In genomic region chr5:171979606-171980005, GRCh38 we compare ENCODE assay signal across 27 cellular contexts.
"Had no signal": no experiment of that assay in that cellular context is flagged by ENCODE, and none has a peak within 500 bp of the region (broad histone marks: within the 10 kb centered on the region; RNA-seq: fewer than 3 reads in every experiment).

No MANE protein-coding gene starts in this region.

- H3K27ac ChIP-seq: gastroesophageal sphincter, pancreas, psoas muscle, suprapubic skin, tibial artery, upper lobe of right lung had no signal

- H3K27ac Mint-ChIP-seq: activated naive CD4-positive, alpha-beta T cell treated with anti-CD3 and anti-CD28 coated beads for 36 hours; activated naive CD8-positive, alpha-beta T cell treated with anti-CD3 and anti-CD28 coated beads, Interleukin-2, amount 10 ng/mL, durations not matched to agents 7 days and 5 days; mesothelial cell of epicardium; naive thymus-derived CD4-positive, alpha-beta T cell; T-helper 2 cell treated with Interferon-gamma antibody and Interleukin-4, amounts not matched to agents 5 μg/mL and 100 μg/mL, for 36 hours had no signal

- ATAC-seq: gastroesophageal sphincter; left colon; naive thymus-derived CD4-positive, alpha-beta T cell; pancreas; psoas muscle; upper lobe of right lung had no signal

- FAIRE-seq: colon, endometrium, keratinocyte had no signal

- H3K4me3 ChIP-seq: gastroesophageal sphincter, pancreas, psoas muscle, suprapubic skin, tibial artery, upper lobe of right lung had no signal

- DNase-seq: activated CD4-positive, alpha-beta T cell treated with anti-CD3 and anti-CD28 coated beads for 4 hours; activated CD4-positive, alpha-beta T cell treated with anti-CD3 and anti-CD28 coated beads, Interleukin-2, amount 50 U/mL, for 48 hours; activated CD8-positive, alpha-beta memory T cell treated with anti-CD3 and anti-CD28 coated beads for 24 hours; activated effector memory CD4-positive, alpha-beta T cell treated with Interleukin-2 at 50 U/mL for 16 hours; activated naive CD4-positive, alpha-beta T cell treated with anti-CD3 and anti-CD28 coated beads for 36 hours; activated naive CD8-positive, alpha-beta T cell treated with anti-CD3 and anti-CD28 coated beads, Interleukin-2, amount 10 ng/mL, durations not matched to agents 7 days and 5 days; amygdala; dermis blood vessel endothelial cell; effector CD4-positive, alpha-beta T cell; hippocampal formation; left colon; naive thymus-derived CD4-positive, alpha-beta T cell; pancreas; psoas muscle; stimulated activated CD4-positive, alpha-beta T cell treated with anti-CD3 and anti-CD28 coated beads, Interleukin-15, amount 100 ng/mL, for 24 hours; stimulated activated CD4-positive, alpha-beta T cell treated with anti-CD3 and anti-CD28 coated beads, Interleukin-2, amount 100 ng/mL, for 24 hours; stimulated activated naive CD4-positive, alpha-beta T cell; T-helper 1 cell; tibial artery; upper lobe of right lung had no signal

- H3K9me3 ChIP-seq: pancreas had no signal

- H3K4me3 Mint-ChIP-seq: activated naive CD4-positive, alpha-beta T cell treated with anti-CD3 and anti-CD28 coated beads for 36 hours; activated naive CD8-positive, alpha-beta T cell treated with anti-CD3 and anti-CD28 coated beads, Interleukin-2, amount 10 ng/mL, durations not matched to agents 7 days and 5 days; mesothelial cell of epicardium; naive thymus-derived CD4-positive, alpha-beta T cell; T-helper 2 cell treated with Interferon-gamma antibody and Interleukin-4, amounts not matched to agents 5 μg/mL and 100 μg/mL, for 36 hours had no signal

- H3K27me3 ChIP-seq: gastroesophageal sphincter, pancreas, suprapubic skin, tibial artery, upper lobe of right lung had no signal

- H3K36me3 ChIP-seq: gastroesophageal sphincter, pancreas, suprapubic skin, tibial artery, upper lobe of right lung had no signal

- H3K27me3 Mint-ChIP-seq: activated naive CD8-positive, alpha-beta T cell treated with anti-CD3 and anti-CD28 coated beads, Interleukin-2, amount 10 ng/mL, durations not matched to agents 7 days and 5 days; naive thymus-derived CD4-positive, alpha-beta T cell had no signal
